In the genomic region with DNA sequence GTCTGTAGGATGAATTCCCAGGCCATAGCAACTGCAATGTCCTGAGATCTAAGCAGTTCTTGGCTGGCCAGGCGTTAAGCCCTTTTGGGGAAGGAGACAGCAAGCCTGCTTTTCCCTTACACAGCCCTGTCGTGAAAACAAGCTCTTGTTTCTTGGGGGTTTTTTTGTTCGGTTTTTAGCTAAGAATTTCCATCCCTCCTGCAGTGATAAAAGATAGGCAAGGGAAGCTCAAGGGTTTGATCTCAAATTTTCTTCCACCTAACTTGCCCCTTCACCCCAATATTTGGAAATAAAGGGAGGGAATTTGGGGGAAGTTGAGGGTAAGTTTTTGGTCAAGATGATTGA, we compare ENCODE assay signal across 8 cellular contexts. TPM values are rescaled to one million over a fixed set of nuclear protein-coding genes. Genes with fewer than 3 reads are reported as not detected.
DNase-seq lines count a peak whose midpoint lies in the region; TF ChIP-seq lines count a peak whose summit lies in the region.

No MANE protein-coding gene starts in this region.

- POLR2A ChIA-PET in PC-9 (lab: Charles Lee; ENCODE audit: unreplicated experiment), result interaction anchor here (0.6 to 0.9 kb wide), 4 partner anchors 211 to 273 kb away, joined by 3 to 5 read pairs (median 3); no protein-coding TSS in a partner anchor

- H3K79me2 ChIP-seq in DOHH2 (ENCODE audit: control insufficient read depth, low read length), result peaks cover 10% of the 10 kb centered on the region; the same call in 1 of the 2 replicates
- H3K79me2 ChIP-seq in PC-9 (ENCODE audit: low read depth), result peaks cover 74% of the 10 kb centered on the region

- intact Hi-C loops in PC-9 (cut with micrococcal nuclease; ENCODE audit: unreplicated experiment) (loop anchor here (2.0 to 10.0 kb wide), 3 partner anchors 66 to 893 kb away; no protein-coding TSS in a partner anchor), esophagus muscularis mucosa (cut with DNase I) (loop anchor here (5.0 kb wide), 2 partner anchors 61 to 161 kb away; no protein-coding TSS in a partner anchor), ovary (cut with DNase I) (loop anchor here in 3 of 4 donors (2.0 to 10.0 kb wide), 8 partner anchors 61 to 459 kb away; no protein-coding TSS in a partner anchor)

- TF ChIP-seq CTCF in DOHH2 (IDR thresholded peaks at IDR 0.05; ENCODE audit: low read depth, low read length, poor library complexity, severe bottlenecking) (no peak), PC-9 (conservative IDR thresholded peaks at IDR 0.05) (no peak), esophagus muscularis mucosa (IDR thresholded peaks at IDR 0.05) (no peak), ovary (IDR thresholded peaks at IDR 0.05) (no peak)

- H4K20me1 ChIP-seq in DOHH2 (ENCODE audit: control insufficient read depth, insufficient read depth, low read depth, low read length) (no peaks in the 10 kb centered on the region), PC-9 (ENCODE audit: insufficient read depth) (peaks cover 56% of the 10 kb centered on the region)

- no peaks in the 10 kb centered on the region for H3K9me3 ChIP-seq in DOHH2 (ENCODE audit: control insufficient read depth, insufficient read depth, low read length)
- H3K9me3 ChIP-seq in PC-9 (ENCODE audit: insufficient read depth, low read depth), result peaks cover 7% of the 10 kb centered on the region; the same call in 1 of the 2 replicates
- H3K9me3 ChIP-seq in esophagus muscularis mucosa, result no peaks in the 10 kb centered on the region
- H3K9me3 ChIP-seq in ovary, result no peaks in the 10 kb centered on the region

- 2% methylated on average over 3 of the region's 3 CpGs for WGBS in esophagus muscularis mucosa
- 24 to 31% (median 27%) methylated on average over 3 of the region's 3 CpGs for WGBS in ovary, 3 donors

- TF ChIP-seq POLR2A in esophagus muscularis mucosa (IDR thresholded peaks at IDR 0.05; ENCODE audit: low read depth) (no peak), ovary (IDR thresholded peaks at IDR 0.05) (no peak)

- H3K36me3 ChIP-seq in DOHH2 (ENCODE audit: control insufficient read depth, low read length) (no peaks in the 10 kb centered on the region), PC-9 (ENCODE audit: low read depth) (peaks cover 54% of the 10 kb centered on the region), esophagus muscularis mucosa (no peaks in the 10 kb centered on the region), ovary (no peaks in the 10 kb centered on the region)

- H2AFZ ChIP-seq in PC-9, result no peak overlapping the region

- no peaks in the 10 kb centered on the region for H3F3A ChIP-seq in DOHH2 (ENCODE audit: control insufficient read depth, insufficient read depth)
- H3F3A ChIP-seq in PC-9 (ENCODE audit: insufficient read depth, low read depth), result peaks cover 29% of the 10 kb centered on the region

- peak overlapping the region; percentile 83 for H3K4me2 ChIP-seq in DOHH2 (ENCODE audit: low read length)
- H3K4me2 ChIP-seq in PC-9, result peak overlapping the region; percentile 100

- no peak overlapping the region for H3K27ac ChIP-seq in DOHH2 (ENCODE audit: low read depth, low read length)
- peak overlapping the region; percentile 90 for H3K27ac ChIP-seq in PC-9
- H3K27ac ChIP-seq in esophagus muscularis mucosa (replicated peaks in 1 of 4), result peak overlapping the region; percentile 79 to 90 (median 86)
- no peak overlapping the region for H3K27ac ChIP-seq in ovary

- H3K9me2 ChIP-seq in DOHH2 (replicated peaks; ENCODE audit: control insufficient read depth, low read length) (no peaks in the 10 kb centered on the region), PC-9 (ENCODE audit: insufficient read depth) (no peaks in the 10 kb centered on the region)

- DNase-seq in PC-9 (no peak), esophagus muscularis mucosa (ENCODE audit: extremely low spot score) (peak; percentile 62), ovary (no peak), NCI-H2227 (lab: John Stamatoyannopoulos, UW; ENCODE audit: unreplicated experiment) (no peak), HuH-7.5 (ENCODE audit: low spot score) (no peak)
- DNase-seq in activated CD4-positive, CD25-positive, alpha-beta regulatory T cell (lab: John Stamatoyannopoulos, UW), result no peak
- no peak for DNase-seq in stimulated activated naive CD4-positive, alpha-beta T cell (lab: John Stamatoyannopoulos, UW)

- H3K4me3 ChIP-seq in DOHH2 (ENCODE audit: low read length) (peak overlapping the region; percentile 90), PC-9 (peak overlapping the region; percentile 91), esophagus muscularis mucosa (peak overlapping the region; percentile 72 to 86 (median 78)), ovary (peak overlapping the region; percentile 58)

- BruUV-seq in PC-9 (replicated peaks; lab: Mats Ljungman, UMichigan), result no TSS peak

- H3K27me3 ChIP-seq in DOHH2 (ENCODE audit: control insufficient read depth, low read length) (no peaks in the 10 kb centered on the region), PC-9 (ENCODE audit: insufficient read depth, low read depth) (no peaks in the 10 kb centered on the region), esophagus muscularis mucosa (no peaks in the 10 kb centered on the region), ovary (no peaks in the 10 kb centered on the region)

- TF ChIP-seq EP300 in esophagus muscularis mucosa (IDR thresholded peaks at IDR 0.05) (no peak), ovary (IDR thresholded peaks at IDR 0.05) (no peak)

- CTCF ChIA-PET in PC-9 (lab: Charles Lee), result interaction anchor here (0.5 kb wide), 1 partner anchor 213 kb away, joined by 6 read pairs; no protein-coding TSS in a partner anchor

- H3K4me1 ChIP-seq in DOHH2 (ENCODE audit: control insufficient read depth, low read length) (peaks cover 21% of the 10 kb centered on the region), PC-9 (replicated peaks; ENCODE audit: insufficient read depth) (peaks cover 45% of the 10 kb centered on the region), esophagus muscularis mucosa (peaks cover 0 to 61% (median 55%) of the 10 kb centered on the region in 4 donors), ovary (ENCODE audit: insufficient read depth) (peaks cover 2% of the 10 kb centered on the region)

RNA-seq across cellular contexts. Expression of a gene that starts 1.5 kb away (rescaled TPM):
- total RNA-seq in PC-9 (2021) (172 and 219 TPM in 2 replicates), esophagus muscularis mucosa (10 to 100 TPM; 23.7 to 37.0 (median 30.9) TPM), ovary (10 to 100 TPM in 6 of 7 donors, 1 to 10 TPM in 1; 4.9 to 15.1 (median 13.5) TPM)
- polyA plus RNA-seq in ovary, result 10 to 100 TPM in 1 of 2 donors, 1 to 10 TPM in 1; 6.9 to 18.3 TPM

Comparison
In these comparisons a context has a peak if more than half of its experiments do, and no peak if none do; other contexts are left out.
1. H3K27ac ChIP-seq: peak in PC-9 (single experiment) and esophagus muscularis mucosa (4 of 4); none in DOHH2 (single experiment) and ovary (0 of 2).
2. Peak in every context shown above with its lines, with median percentiles within 50 percentile points of each other: H3K4me3 ChIP-seq.